Comparison of ENCODE assay signal across 21 cellular contexts in the genomic region with DNA sequence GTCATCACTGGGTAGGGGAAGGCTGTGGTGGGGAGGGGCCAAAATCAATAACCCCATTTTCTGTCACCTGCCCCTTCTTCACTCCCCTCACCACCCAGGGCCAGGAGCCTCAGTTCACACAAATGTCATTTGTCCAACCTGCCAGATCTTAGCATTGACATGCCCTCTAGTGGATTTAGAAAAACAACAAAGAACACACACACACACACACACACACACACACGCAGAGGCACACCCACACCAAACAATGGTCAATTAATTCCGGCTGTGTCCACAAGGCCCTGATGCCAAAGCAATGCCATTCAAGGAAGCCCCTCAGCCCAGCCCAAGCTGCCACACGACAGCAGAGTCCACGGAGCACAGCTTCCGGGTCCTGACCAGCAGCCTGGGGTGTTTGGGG.
"Had no signal": no experiment of that assay in that cellular context is flagged by ENCODE, and none has a peak within 500 bp of the region (broad histone marks: within the 10 kb centered on the region; RNA-seq: fewer than 3 reads in every experiment).

No MANE protein-coding gene starts in this region.

- DNase-seq: activated CD4-positive, alpha-beta T cell treated with anti-CD3 and anti-CD28 coated beads, Interleukin-2, amount 10 ng/mL, durations not matched to agents 24 days and 14 days; activated CD8-positive, alpha-beta T cell treated with anti-CD3 and anti-CD28 coated beads for 36 hours; activated naive CD4-positive, alpha-beta T cell; activated naive CD8-positive, alpha-beta T cell treated with anti-CD3 and anti-CD28 coated beads, Interleukin-2, amount 10 ng/mL, durations not matched to agents 7 days and 5 days; activated T-cell treated with anti-CD3 and anti-CD28 coated beads, Interleukin-2, amount 50 U/mL, for 1 hour; amygdala; effector memory CD4-positive, alpha-beta T cell; immature natural killer cell; left ventricle myocardium superior; mucosa of descending colon; naive B cell; ovary; psoas muscle; transverse colon had no signal

- H3K36me3 Mint-ChIP-seq: activated naive CD8-positive, alpha-beta T cell treated with anti-CD3 and anti-CD28 coated beads, Interleukin-2, amount 10 ng/mL, durations not matched to agents 7 days and 5 days; immature natural killer cell; naive B cell had no signal

- H3K9me3 Mint-ChIP-seq: activated CD4-positive, alpha-beta T cell treated with anti-CD3 and anti-CD28 coated beads, Interleukin-2, amount 10 ng/mL, durations not matched to agents 24 days and 14 days; activated CD8-positive, alpha-beta T cell treated with anti-CD3 and anti-CD28 coated beads for 36 hours; activated naive CD8-positive, alpha-beta T cell treated with anti-CD3 and anti-CD28 coated beads, Interleukin-2, amount 10 ng/mL, durations not matched to agents 7 days and 5 days; activated T-helper 17 cell treated with anti-CD3 and anti-CD28 coated beads, Interleukin-2, amount 50 U/mL, for 72 hours; dendritic cell treated with granulocyte-macrophage colony-stimulating factor and Interleukin-4, amounts not matched to agents 40 ng/mL and 50 ng/mL, for 4 days; stimulated activated naive CD8-positive, alpha-beta T cell treated with anti-CD3 and anti-CD28 coated beads, Interleukin-15, Interleukin-2, amounts not matched to agents 100 ng/mL and 50 ng/mL, for 24 hours had no signal

- H3K27ac ChIP-seq: cardiac muscle cell, esophagus muscularis mucosa, ovary, psoas muscle, skin epidermis, transverse colon, vagina had no signal

- H3K4me1 ChIP-seq: esophagus muscularis mucosa, transverse colon, vagina had no signal

- H3K36me3 ChIP-seq: cardiac muscle cell, esophagus muscularis mucosa, ovary, transverse colon, vagina had no signal

- H3K4me1 Mint-ChIP-seq: activated CD4-positive, alpha-beta T cell treated with anti-CD3 and anti-CD28 coated beads, Interleukin-2, amount 10 ng/mL, durations not matched to agents 24 days and 14 days; activated naive CD8-positive, alpha-beta T cell treated with anti-CD3 and anti-CD28 coated beads, Interleukin-2, amount 10 ng/mL, durations not matched to agents 7 days and 5 days; activated T-helper 17 cell treated with anti-CD3 and anti-CD28 coated beads, Interleukin-2, amount 50 U/mL, for 72 hours; immature natural killer cell; naive B cell had no signal

- H3K4me3 Mint-ChIP-seq: activated CD4-positive, alpha-beta T cell treated with anti-CD3 and anti-CD28 coated beads, Interleukin-2, amount 10 ng/mL, durations not matched to agents 24 days and 14 days; activated CD8-positive, alpha-beta T cell treated with anti-CD3 and anti-CD28 coated beads for 36 hours; activated naive CD8-positive, alpha-beta T cell treated with anti-CD3 and anti-CD28 coated beads, Interleukin-2, amount 10 ng/mL, durations not matched to agents 7 days and 5 days; activated T-helper 17 cell treated with anti-CD3 and anti-CD28 coated beads, Interleukin-2, amount 50 U/mL, for 72 hours; dendritic cell treated with granulocyte-macrophage colony-stimulating factor and Interleukin-4, amounts not matched to agents 40 ng/mL and 50 ng/mL, for 4 days; immature natural killer cell; naive B cell; stimulated activated naive CD8-positive, alpha-beta T cell treated with anti-CD3 and anti-CD28 coated beads, Interleukin-15, Interleukin-2, amounts not matched to agents 100 ng/mL and 50 ng/mL, for 24 hours had no signal

- H3K27ac Mint-ChIP-seq: activated CD4-positive, alpha-beta T cell treated with anti-CD3 and anti-CD28 coated beads, Interleukin-2, amount 10 ng/mL, durations not matched to agents 24 days and 14 days; activated CD8-positive, alpha-beta T cell treated with anti-CD3 and anti-CD28 coated beads for 36 hours; activated naive CD8-positive, alpha-beta T cell treated with anti-CD3 and anti-CD28 coated beads, Interleukin-2, amount 10 ng/mL, durations not matched to agents 7 days and 5 days; activated T-helper 17 cell treated with anti-CD3 and anti-CD28 coated beads, Interleukin-2, amount 50 U/mL, for 72 hours; dendritic cell treated with granulocyte-macrophage colony-stimulating factor and Interleukin-4, amounts not matched to agents 40 ng/mL and 50 ng/mL, for 4 days; immature natural killer cell; stimulated activated naive CD8-positive, alpha-beta T cell treated with anti-CD3 and anti-CD28 coated beads, Interleukin-15, Interleukin-2, amounts not matched to agents 100 ng/mL and 50 ng/mL, for 24 hours had no signal

- H3K9me3 ChIP-seq: esophagus muscularis mucosa, mucosa of descending colon, ovary, psoas muscle, transverse colon, vagina had no signal

- H3K4me3 ChIP-seq: cardiac muscle cell, esophagus muscularis mucosa, mucosa of descending colon, ovary, psoas muscle, skin epidermis, transverse colon, vagina had no signal

- H3K27me3 ChIP-seq: cardiac muscle cell, ovary, transverse colon, vagina had no signal
